Comparison of ENCODE assay signal across 1 cellular context in the genomic region with DNA sequence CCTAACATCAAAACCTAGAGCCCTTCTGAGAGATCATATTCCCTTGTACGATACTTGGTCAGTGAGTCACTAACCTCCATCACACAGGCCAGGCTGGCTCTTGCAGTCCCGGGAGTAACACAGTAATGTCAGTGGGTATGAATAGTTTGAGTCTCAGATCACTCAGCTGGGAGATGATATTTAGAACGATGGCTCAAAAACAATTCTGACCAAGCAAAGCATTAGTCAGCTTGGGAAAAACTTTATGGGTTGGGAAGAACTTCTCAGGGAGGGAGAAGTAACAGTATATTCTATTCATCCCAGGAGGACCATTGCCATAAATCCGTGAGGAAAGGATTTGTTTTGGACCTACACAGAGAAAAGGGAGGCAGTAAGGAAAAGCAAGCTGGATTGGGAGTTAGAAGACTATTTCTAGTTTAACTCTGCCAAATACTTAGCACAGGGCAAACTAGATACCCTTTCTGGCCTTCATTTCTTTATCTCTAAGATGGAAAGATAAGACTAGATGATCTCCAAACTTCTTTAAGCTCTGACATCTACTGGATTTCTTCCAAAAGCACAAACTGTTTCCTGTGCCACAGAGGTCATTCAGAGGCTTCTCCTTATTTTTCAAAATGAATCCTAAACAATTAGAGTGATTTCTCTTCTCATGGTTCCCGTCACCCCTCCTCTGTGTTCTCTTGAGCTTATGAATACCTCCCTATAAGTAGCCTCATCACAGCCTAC.
TF ChIP-seq lines count a peak whose summit lies in the region.

No MANE protein-coding gene starts in this region.

TF ChIP-seq in K562, 482 proteins besides CTCF, POLR2A, EP300 and RAD21 (continued from another document):
- TF ChIP-seq ZBTB5 (IDR thresholded peaks at IDR 0.05) (no peak), ZNF143 (CRISPR knock-in tag; IDR thresholded peaks at IDR 0.05) (no peak), HEY1 (CRISPR knock-in tag; IDR thresholded peaks at IDR 0.05; ENCODE audit: borderline replicate concordance) (no peak), NR2C2 (CRISPR knock-in tag; IDR thresholded peaks at IDR 0.05) (no peak), NR2C2 (tag; IDR thresholded peaks at IDR 0.05) (peak; percentile 74), ZFP36 (IDR thresholded peaks at IDR 0.05; ENCODE audit: low read depth, low read length, partially characterized antibody) (peak; percentile 8)
- TF ChIP-seq, protein P1, sequence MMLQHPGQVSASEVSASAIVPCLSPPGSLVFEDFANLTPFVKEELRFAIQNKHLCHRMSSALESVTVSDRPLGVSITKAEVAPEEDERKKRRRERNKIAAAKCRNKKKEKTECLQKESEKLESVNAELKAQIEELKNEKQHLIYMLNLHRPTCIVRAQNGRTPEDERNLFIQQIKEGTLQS (IDR thresholded peaks at IDR 0.05): peak; percentile 43
- TF ChIP-seq, protein P1 (CRISPR knock-in tag; conservative IDR thresholded peaks at IDR 0.05): no peak
